ENCODE assay signal across 19 cellular contexts in genomic region chr2:42872736-42873135, GRCh38.
DNase-seq lines count a peak whose midpoint lies in the region; ATAC-seq and TF ChIP-seq lines count a peak whose summit lies in the region.
"Had no signal": no experiment of that assay in that cellular context is flagged by ENCODE, and none has a peak within 500 bp of the region (broad histone marks: within the 10 kb centered on the region; RNA-seq: fewer than 3 reads in every experiment).

No MANE protein-coding gene starts in this region.

- no peak overlapping the region for H3K4me3 Mint-ChIP-seq in naive thymus-derived CD8-positive, alpha-beta T cell
- no peak overlapping the region for H3K4me3 Mint-ChIP-seq in activated naive CD4-positive, alpha-beta T cell treated with anti-CD3 and anti-CD28 coated beads, Interleukin-2, amount 10 ng/mL, durations not matched to agents 7 days and 5 days
- H3K4me3 Mint-ChIP-seq: CD4-positive, alpha-beta memory T cell; endodermal cell; naive B cell had no signal

- CTCF ChIA-PET in activated naive CD4-positive, alpha-beta T cell treated with anti-CD3 and anti-CD28 coated beads, Interleukin-2, amount 10 ng/mL, durations not matched to agents 7 days and 5 days (lab: Charles Lee) = no interaction called here

- ATAC-seq in left ventricle myocardium superior (peak; percentile 59), HG03196 (IDR thresholded peaks at IDR 0.05; ENCODE audit: unreplicated experiment) (no peak)
- no peak for ATAC-seq in naive thymus-derived CD8-positive, alpha-beta T cell
- ATAC-seq: left colon had no signal

- peaks cover 0 to 18% (median 12%) of the 10 kb centered on the region in 9 donors for H3K9me3 Mint-ChIP-seq in naive thymus-derived CD8-positive, alpha-beta T cell
- peaks cover 6% of the 10 kb centered on the region for H3K9me3 Mint-ChIP-seq in activated naive CD4-positive, alpha-beta T cell treated with anti-CD3 and anti-CD28 coated beads, Interleukin-2, amount 10 ng/mL, durations not matched to agents 7 days and 5 days

- TF ChIP-seq CTCF in adrenal gland (IDR thresholded peaks at IDR 0.05) (no peak), transverse colon (IDR thresholded peaks at IDR 0.05) (no peak)

- H3K27ac ChIP-seq in adrenal gland = peak overlapping the region in 4 of 5 donors; percentile 11 to 44 (median 26)
- peak overlapping the region; percentile 27 to 83 (median 64) for H3K27ac ChIP-seq in transverse colon
- H3K27ac ChIP-seq: brain microvascular endothelial cell, hepatocyte, KMS-11 had no signal

- peaks cover 0 to 14% (median 7%) of the 10 kb centered on the region in 3 donors for H3K36me3 Mint-ChIP-seq in naive thymus-derived CD8-positive, alpha-beta T cell
- no peaks in the 10 kb centered on the region for H3K36me3 Mint-ChIP-seq in activated naive CD4-positive, alpha-beta T cell treated with anti-CD3 and anti-CD28 coated beads, Interleukin-2, amount 10 ng/mL, durations not matched to agents 7 days and 5 days

- H3K9me3 ChIP-seq in adrenal gland (replicated peaks in 1 of 3) (no peaks in the 10 kb centered on the region), transverse colon (peaks cover 6 to 7% of the 10 kb centered on the region in 2 donors)

- H3K27me3 ChIP-seq in adrenal gland = no peaks in the 10 kb centered on the region
- H3K27me3 ChIP-seq in transverse colon = no peaks in the 10 kb centered on the region
- H3K27me3 ChIP-seq: brain microvascular endothelial cell, hepatocyte had no signal

- intact Hi-C loops in adrenal gland (cut with DNase I) (no loop called here), left ventricle myocardium superior (cut with micrococcal nuclease) (no loop called here), transverse colon (cut with DNase I; ENCODE audit: low total_unique reads) (no loop called here)

- in situ Hi-C loops in KBM-7 (cut with MboI; ENCODE audit: low pct_unique_long_range_greater_than_20kb, low sequenced_read_pairs) (no loop called here), transverse colon (cut with MboI; ENCODE audit: low pct_ligation_motif_present in 1 of 4, low pct_unique_long_range_greater_than_20kb in 1 of 4, low sequenced_read_pairs in 3 of 4) (no loop called here)

- 24 to 30% (median 28%) methylated on average over 3 of the region's 3 CpGs for WGBS in adrenal gland, 4 donors
- WGBS in transverse colon (ENCODE audit: low coverage in 1 of 2), 2 donors = 58 to 81% methylated on average over 3 of the region's 3 CpGs

- peaks cover 0 to 23% of the 10 kb centered on the region in 2 donors for H3K4me1 ChIP-seq in adrenal gland (replicated peaks in 1 of 2)
- peaks cover 0 to 31% (median 8%) of the 10 kb centered on the region in 4 donors for H3K4me1 ChIP-seq in transverse colon

- no peaks in the 10 kb centered on the region for H3K36me3 ChIP-seq in adrenal gland (replicated peaks in 1 of 2)
- H3K36me3 ChIP-seq in transverse colon = no peaks in the 10 kb centered on the region
- H3K36me3 ChIP-seq: brain microvascular endothelial cell had no signal

- POLR2A ChIA-PET in naive thymus-derived CD8-positive, alpha-beta T cell (lab: Charles Lee) = no interaction called here

- peaks cover 0 to 6% (median 0%) of the 10 kb centered on the region in 5 donors for H3K27me3 Mint-ChIP-seq in naive thymus-derived CD8-positive, alpha-beta T cell
- H3K27me3 Mint-ChIP-seq in activated naive CD4-positive, alpha-beta T cell treated with anti-CD3 and anti-CD28 coated beads, Interleukin-2, amount 10 ng/mL, durations not matched to agents 7 days and 5 days = peaks cover 3% of the 10 kb centered on the region
- H3K27me3 Mint-ChIP-seq: CD4-positive, alpha-beta memory T cell had no signal

- H3K27ac Mint-ChIP-seq in naive thymus-derived CD8-positive, alpha-beta T cell = no peak overlapping the region
- H3K27ac Mint-ChIP-seq in activated naive CD4-positive, alpha-beta T cell treated with anti-CD3 and anti-CD28 coated beads, Interleukin-2, amount 10 ng/mL, durations not matched to agents 7 days and 5 days = no peak overlapping the region
- H3K27ac Mint-ChIP-seq: CD4-positive, alpha-beta memory T cell had no signal

- TF ChIP-seq EP300 in transverse colon (IDR thresholded peaks at IDR 0.05; ENCODE audit: low read depth) = no peak

- peaks cover 0 to 4% (median 2%) of the 10 kb centered on the region in 4 donors for H3K4me1 Mint-ChIP-seq in naive thymus-derived CD8-positive, alpha-beta T cell
- no peaks in the 10 kb centered on the region for H3K4me1 Mint-ChIP-seq in activated naive CD4-positive, alpha-beta T cell treated with anti-CD3 and anti-CD28 coated beads, Interleukin-2, amount 10 ng/mL, durations not matched to agents 7 days and 5 days
- H3K4me1 Mint-ChIP-seq: CD4-positive, alpha-beta memory T cell; endodermal cell; naive B cell had no signal

- peak; percentile 49 for DNase-seq in KBM-7
- DNase-seq in adrenal gland = no peak
- DNase-seq in left ventricle myocardium superior = no peak
- DNase-seq in transverse colon = no peak
- DNase-seq in naive thymus-derived CD8-positive, alpha-beta T cell = no peak
- DNase-seq in activated naive CD4-positive, alpha-beta T cell treated with anti-CD3 and anti-CD28 coated beads, Interleukin-2, amount 10 ng/mL, durations not matched to agents 7 days and 5 days = no peak
- DNase-seq: activated CD8-positive, alpha-beta memory T cell treated with anti-CD3 and anti-CD28 coated beads for 24 hours; activated effector memory CD4-positive, alpha-beta T cell treated with Interleukin-2 at 50 U/mL for 16 hours; brain microvascular endothelial cell; CD4-positive, alpha-beta memory T cell; endodermal cell; left colon; naive B cell; NCI-H187; NCI-H524; stimulated activated CD4-positive, alpha-beta T cell treated with anti-CD3 and anti-CD28 coated beads, Interleukin-2, amount 100 ng/mL, for 48 hours had no signal

- no peak for TF ChIP-seq POLR2A in adrenal gland (IDR thresholded peaks at IDR 0.05)
- TF ChIP-seq POLR2A in transverse colon (IDR thresholded peaks at IDR 0.05) = no peak

- H3K4me3 ChIP-seq in adrenal gland (no peak overlapping the region), transverse colon (no peak overlapping the region)
- H3K4me3 ChIP-seq: hepatocyte had no signal
